In the genomic region with DNA sequence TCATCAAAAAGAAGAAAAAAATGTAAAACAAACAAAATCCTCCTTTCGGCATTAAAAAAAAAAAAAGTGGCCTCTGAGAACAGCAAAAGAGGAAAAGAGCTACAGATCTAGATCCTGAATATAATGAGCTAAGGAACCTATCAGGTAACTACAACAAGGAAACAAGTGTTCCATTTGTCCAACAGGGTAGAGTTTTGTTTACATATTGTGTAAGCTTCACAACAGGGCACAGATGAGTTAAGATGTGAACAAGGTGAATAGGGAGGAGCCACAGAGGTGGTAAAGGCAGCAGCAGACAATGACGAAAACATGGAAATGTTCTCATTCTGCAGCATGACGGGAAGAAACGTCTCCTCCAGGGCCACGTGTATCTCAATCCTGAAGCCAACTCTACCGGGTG, we compare ENCODE assay signal across 1 cellular context.
A peak's percentile ranks its signal among the peaks of the same experiment; 100 is the strongest.
TF ChIP-seq lines count a peak whose summit lies in the region.

No MANE protein-coding gene starts in this region.

TF ChIP-seq in HepG2, 621 proteins besides CTCF, POLR2A, EP300 and RAD21 (continues in another document):
- TF ChIP-seq ARID5B (CRISPR knock-in tag; IDR thresholded peaks at IDR 0.05) (peak; percentile 58), CEBPG (CRISPR knock-in tag; IDR thresholded peaks at IDR 0.05) (peak; percentile 75), DPF2 (CRISPR knock-in tag; IDR thresholded peaks at IDR 0.05; ENCODE audit: borderline replicate concordance, low read depth) (0 out of 2 replicates have a peak, but pooled peaks have one; percentile 21), TSC22D2 (CRISPR knock-in tag; IDR thresholded peaks at IDR 0.05; ENCODE audit: borderline replicate concordance) (no peak), ELF3 (CRISPR knock-in tag; IDR thresholded peaks at IDR 0.05) (peak; percentile 93), SOX5 (CRISPR knock-in tag; IDR thresholded peaks at IDR 0.05; ENCODE audit: borderline replicate concordance) (peak; percentile 66; the same call in 1 of the 2 replicates), GATAD2A (CRISPR knock-in tag; IDR thresholded peaks at IDR 0.05) (peak; percentile 74), RXRB (CRISPR knock-in tag; IDR thresholded peaks at IDR 0.05; ENCODE audit: borderline replicate concordance) (peak; percentile 40; the same call in 1 of the 2 replicates), ZFP36 (IDR thresholded peaks at IDR 0.05; ENCODE audit: borderline replicate concordance, low read depth, low read length, partially characterized antibody) (no peak), KAT2B (IDR thresholded peaks at IDR 0.05; ENCODE audit: borderline replicate concordance, low read depth, low read length) (no peak), ZNF276 (CRISPR knock-in tag; IDR thresholded peaks at IDR 0.05; ENCODE audit: low read depth) (no peak), ZNF501 (CRISPR knock-in tag; IDR thresholded peaks at IDR 0.05) (no peak), ZNF441 (CRISPR knock-in tag; IDR thresholded peaks at IDR 0.05; ENCODE audit: borderline replicate concordance) (no peak), FOXK2 (IDR thresholded peaks at IDR 0.05) (peak; percentile 69), POLR2G (IDR thresholded peaks at IDR 0.05; ENCODE audit: low read depth, low read length) (no peak), SOX6 (IDR thresholded peaks at IDR 0.05) (no peak), SOX6 (CRISPR knock-in tag; IDR thresholded peaks at IDR 0.05) (peak; percentile 56; the same call in 1 of the 2 replicates), HOMEZ (CRISPR knock-in tag; IDR thresholded peaks at IDR 0.05; ENCODE audit: low read depth) (0 out of 2 replicates have a peak, but pooled peaks have one; percentile 56), SMYD3 (CRISPR knock-in tag; IDR thresholded peaks at IDR 0.05) (no peak), RBM22 (optimal IDR thresholded peaks at IDR 0.05; ENCODE audit: low read length) (peak; percentile 21), KAT8 (CRISPR knock-in tag; IDR thresholded peaks at IDR 0.05) (0 out of 2 replicates have a peak, but pooled peaks have one; percentile 19), MAFK (conservative IDR thresholded peaks at IDR 0.05 in 1 of 2, IDR thresholded peaks at IDR 0.05 in 1 of 2; ENCODE audit: low read length in 2 of 2) (no peak), RBFOX2 (IDR thresholded peaks at IDR 0.05; ENCODE audit: low read depth, low read length) (no peak), SRY (CRISPR knock-in tag; IDR thresholded peaks at IDR 0.05) (no peak), ZNF660 (CRISPR knock-in tag; IDR thresholded peaks at IDR 0.05; ENCODE audit: borderline replicate concordance, low read depth) (no peak), FOXA3 (CRISPR knock-in tag; IDR thresholded peaks at IDR 0.05) (peak; percentile 82), FOXP1 (IDR thresholded peaks at IDR 0.05) (peak; percentile 79), FOXP1 (CRISPR knock-in tag; IDR thresholded peaks at IDR 0.05) (peak; percentile 89), HMGXB3 (CRISPR knock-in tag; IDR thresholded peaks at IDR 0.05; ENCODE audit: borderline replicate concordance) (0 out of 2 replicates have a peak, but pooled peaks have one; percentile 42), ZNF180 (CRISPR knock-in tag; IDR thresholded peaks at IDR 0.05; ENCODE audit: borderline replicate concordance, low read depth) (no peak), RARG (CRISPR knock-in tag; IDR thresholded peaks at IDR 0.05; ENCODE audit: low read depth) (no peak), ZSCAN25 (CRISPR knock-in tag; IDR thresholded peaks at IDR 0.05) (no peak), CEBPB (IDR thresholded peaks at IDR 0.05; ENCODE audit: borderline replicate concordance, low read depth, low read length) (peak; percentile 81; the same call in 1 of the 2 replicates), PAXIP1 (CRISPR knock-in tag; conservative IDR thresholded peaks at IDR 0.05) (0 out of 2 replicates have a peak, but pooled peaks have one; percentile 15), FOXA1 (IDR thresholded peaks at IDR 0.05) (no peak), FOXA1 (CRISPR knock-in tag; IDR thresholded peaks at IDR 0.05) (peak; percentile 42; the same call in 1 of the 2 replicates)
- TF ChIP-seq, protein P1, sequence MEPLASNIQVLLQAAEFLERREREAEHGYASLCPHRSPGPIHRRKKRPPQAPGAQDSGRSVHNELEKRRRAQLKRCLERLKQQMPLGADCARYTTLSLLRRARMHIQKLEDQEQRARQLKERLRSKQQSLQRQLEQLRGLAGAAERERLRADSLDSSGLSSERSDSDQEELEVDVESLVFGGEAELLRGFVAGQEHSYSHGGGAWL (CRISPR knock-in tag; IDR thresholded peaks at IDR 0.05): no peak
- TF ChIP-seq, protein P2, sequence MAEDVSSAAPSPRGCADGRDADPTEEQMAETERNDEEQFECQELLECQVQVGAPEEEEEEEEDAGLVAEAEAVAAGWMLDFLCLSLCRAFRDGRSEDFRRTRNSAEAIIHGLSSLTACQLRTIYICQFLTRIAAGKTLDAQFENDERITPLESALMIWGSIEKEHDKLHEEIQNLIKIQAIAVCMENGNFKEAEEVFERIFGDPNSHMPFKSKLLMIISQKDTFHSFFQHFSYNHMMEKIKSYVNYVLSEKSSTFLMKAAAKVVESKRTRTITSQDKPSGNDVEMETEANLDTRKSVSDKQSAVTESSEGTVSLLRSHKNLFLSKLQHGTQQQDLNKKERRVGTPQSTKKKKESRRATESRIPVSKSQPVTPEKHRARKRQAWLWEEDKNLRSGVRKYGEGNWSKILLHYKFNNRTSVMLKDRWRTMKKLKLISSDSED (CRISPR knock-in tag; IDR thresholded peaks at IDR 0.05): no peak
- TF ChIP-seq, protein P3, sequence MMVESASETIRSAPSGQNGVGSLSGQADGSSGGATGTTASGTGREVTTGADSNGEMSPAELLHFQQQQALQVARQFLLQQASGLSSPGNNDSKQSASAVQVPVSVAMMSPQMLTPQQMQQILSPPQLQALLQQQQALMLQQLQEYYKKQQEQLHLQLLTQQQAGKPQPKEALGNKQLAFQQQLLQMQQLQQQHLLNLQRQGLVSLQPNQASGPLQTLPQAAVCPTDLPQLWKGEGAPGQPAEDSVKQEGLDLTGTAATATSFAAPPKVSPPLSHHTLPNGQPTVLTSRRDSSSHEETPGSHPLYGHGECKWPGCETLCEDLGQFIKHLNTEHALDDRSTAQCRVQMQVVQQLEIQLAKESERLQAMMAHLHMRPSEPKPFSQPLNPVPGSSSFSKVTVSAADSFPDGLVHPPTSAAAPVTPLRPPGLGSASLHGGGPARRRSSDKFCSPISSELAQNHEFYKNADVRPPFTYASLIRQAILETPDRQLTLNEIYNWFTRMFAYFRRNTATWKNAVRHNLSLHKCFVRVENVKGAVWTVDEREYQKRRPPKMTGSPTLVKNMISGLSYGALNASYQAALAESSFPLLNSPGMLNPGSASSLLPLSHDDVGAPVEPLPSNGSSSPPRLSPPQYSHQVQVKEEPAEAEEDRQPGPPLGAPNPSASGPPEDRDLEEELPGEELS (CRISPR knock-in tag; IDR thresholded peaks at IDR 0.05): peak; percentile 75
